ENCODE assay signal across 16 cellular contexts in the genomic region with DNA sequence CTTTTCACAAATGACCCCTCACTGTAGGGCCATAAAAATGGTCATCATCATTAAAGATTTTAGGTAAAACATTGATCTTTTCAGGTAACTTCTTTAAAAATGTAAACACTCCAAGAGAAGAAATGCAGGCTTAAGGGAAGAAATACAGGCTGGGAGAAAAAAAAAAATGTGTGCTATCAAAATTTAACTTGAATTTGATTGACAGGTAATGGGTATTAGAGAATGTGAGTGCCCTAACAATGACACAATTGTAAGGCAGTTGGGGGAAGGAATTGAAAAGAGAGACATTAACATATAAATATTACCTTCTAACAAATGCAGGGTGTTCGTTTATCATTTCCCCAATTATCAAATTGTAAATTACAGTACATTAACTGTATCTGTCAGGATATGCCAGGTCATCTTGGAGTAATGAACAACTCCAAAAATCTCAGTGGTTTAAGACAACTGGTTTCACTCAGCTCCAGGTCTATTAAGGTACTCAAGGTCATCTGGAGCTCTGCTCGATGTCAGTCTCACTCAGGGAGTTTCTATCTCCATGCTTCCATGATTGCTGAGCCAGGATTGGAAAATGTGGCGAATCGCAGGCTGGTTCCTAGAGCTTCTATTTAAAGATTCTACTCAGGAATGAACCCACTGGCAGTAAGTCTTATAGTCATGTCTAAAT. TPM values are rescaled to one million over a fixed set of nuclear protein-coding genes. Genes with fewer than 3 reads are reported as not detected.
"Had no signal": no experiment of that assay in that cellular context is flagged by ENCODE, and none has a peak within 500 bp of the region (broad histone marks: within the 10 kb centered on the region; RNA-seq: fewer than 3 reads in every experiment).

No MANE protein-coding gene starts in this region.

- ATAC-seq: effector memory CD8-positive, alpha-beta T cell; mucosa of descending colon; naive thymus-derived CD8-positive, alpha-beta T cell; psoas muscle had no signal

- H3K27ac ChIP-seq: epithelial cell of prostate, esophagus muscularis mucosa, neutrophil, psoas muscle, uterus had no signal

- H3K4me3 ChIP-seq: esophagus muscularis mucosa, mucosa of descending colon, psoas muscle, smooth muscle cell, uterus had no signal

- H3K9me3 ChIP-seq: esophagus muscularis mucosa, mucosa of descending colon, neutrophil, psoas muscle, uterus had no signal

- DNase-seq: cerebellar nuclear complex; effector memory CD8-positive, alpha-beta T cell; immature natural killer cell; mammary epithelial cell; mucosa of descending colon; naive thymus-derived CD8-positive, alpha-beta T cell; psoas muscle; retina; stimulated activated CD4-positive, alpha-beta T cell treated with anti-CD3 and anti-CD28 coated beads, Interleukin-2, amount 100 ng/mL, for 48 hours; stimulated activated naive CD4-positive, alpha-beta T cell treated with Interleukin-2 at 50 U/mL for 16 hours; uterus had no signal

- H3K4me1 ChIP-seq: psoas muscle, uterus had no signal

- H3K36me3 ChIP-seq: esophagus muscularis mucosa, neutrophil, uterus had no signal

- H3K27me3 ChIP-seq: esophagus muscularis mucosa, neutrophil, uterus had no signal

RNA-seq across cellular contexts. Expression of a gene that starts 55.7 kb away (rescaled TPM):
- polyA plus RNA-seq: immature natural killer cell, neural cell had no signal
